In the genomic region with DNA sequence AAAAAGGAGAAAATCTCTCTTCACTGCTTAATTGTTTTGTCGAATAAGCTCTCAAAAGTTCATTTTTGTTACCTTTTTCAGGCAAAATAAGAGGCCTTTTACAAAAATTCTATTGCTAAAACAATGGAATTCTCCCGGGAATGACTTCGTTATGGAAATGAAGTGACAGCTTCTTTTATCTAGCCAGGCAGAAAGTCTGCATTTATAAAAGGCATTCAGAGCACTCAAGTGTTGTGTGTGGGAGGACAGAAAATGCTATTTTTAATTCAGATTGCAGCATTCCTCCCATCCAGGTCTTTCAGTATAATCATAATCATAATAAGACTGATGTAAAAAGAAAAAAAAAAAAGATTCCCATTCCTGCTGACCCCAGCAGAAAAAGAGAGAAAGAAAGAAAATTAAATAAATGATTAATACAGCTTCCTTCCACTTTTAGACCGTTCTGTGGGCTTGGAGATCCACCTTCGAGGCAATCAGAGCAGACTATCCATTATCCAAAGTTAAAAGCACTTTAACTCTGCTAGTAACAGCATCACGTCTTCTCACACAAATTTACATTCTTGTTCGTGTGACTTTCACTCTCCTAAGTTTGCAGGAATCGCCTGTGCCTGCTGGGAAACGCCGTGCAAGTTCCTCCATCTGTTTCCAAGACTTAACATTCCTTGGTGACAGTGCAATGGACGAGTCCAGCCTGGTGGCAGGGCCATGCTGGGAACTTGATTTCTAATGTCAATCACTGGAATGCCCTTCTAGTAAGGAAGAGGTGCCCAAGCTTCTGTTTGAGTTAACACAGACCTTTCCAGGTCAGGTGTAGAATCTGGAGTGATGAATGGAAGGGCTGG, we compare ENCODE assay signal across 15 cellular contexts.
DNase-seq lines count a peak whose midpoint lies in the region; FAIRE-seq and TF ChIP-seq lines count a peak whose summit lies in the region.
"Had no signal": no experiment of that assay in that cellular context is flagged by ENCODE, and none has a peak within 500 bp of the region (broad histone marks: within the 10 kb centered on the region; RNA-seq: fewer than 3 reads in every experiment).

No MANE protein-coding gene starts in this region.

- DNase-seq in AG10803 (ENCODE audit: low read depth) (peak; percentile 48), endodermal cell (peak; percentile 60), myocyte (ENCODE audit: low read depth) (peak; percentile 18), HEK293T (ENCODE audit: extremely low spot score) (no peak), kidney (no peak), T-helper 2 cell (no peak)
- DNase-seq in activated CD8-positive, alpha-beta memory T cell treated with anti-CD3 and anti-CD28 coated beads for 24 hours: no peak
- DNase-seq: body of pancreas, DMS79, NCI-H1436 treated with DMSO at 0.1 percent for 48 hours had no signal

- H3K9ac ChIP-seq in endodermal cell (ENCODE audit: extremely low read depth, low read length, poor library complexity, severe bottlenecking) (no peak overlapping the region), kidney (ENCODE audit: low read length in 2 of 2) (no peak overlapping the region)
- H3K9ac ChIP-seq: KMS-11 had no signal

- FAIRE-seq in kidney (lab: Jason Lieb, UNC): no peak

- no peaks in the 10 kb centered on the region for H3K27me3 ChIP-seq in endodermal cell (ENCODE audit: control insufficient read depth, insufficient read depth, low read length, poor library complexity, severe bottlenecking)
- H3K27me3 ChIP-seq: body of pancreas had no signal

- H3K27ac ChIP-seq in HEK293 (ENCODE audit: extremely low read depth, low read depth, low read length) (no peak overlapping the region), endodermal cell (ENCODE audit: low read depth, low read length) (peak overlapping the region; percentile 79), kidney (ENCODE audit: low read depth in 2 of 2, low read length in 2 of 2) (no peak overlapping the region)
- H3K27ac ChIP-seq: body of pancreas, KMS-11, RWPE1 had no signal

- H3K4me1 Mint-ChIP-seq in endodermal cell: peaks cover 15% of the 10 kb centered on the region

- CTCF ChIA-PET in HEK293 (lab: Yijun Ruan, JAX): interaction anchor here (0.7 to 8.0 kb wide), 2 partner anchors 15 to 597 kb away, joined by 4 to 52 read pairs; no protein-coding TSS in a partner anchor
- CTCF ChIA-PET in HEK293T (lab: Yijun Ruan, JAX): no interaction called here

- no peak overlapping the region for H3K27ac Mint-ChIP-seq in endodermal cell
- H3K27ac Mint-ChIP-seq: type B pancreatic cell had no signal

- H3K36me3 Mint-ChIP-seq in endodermal cell (ENCODE audit: low read depth): peaks cover 5% of the 10 kb centered on the region

- 21 to 44% methylated on average over 10 to 11 of the region's 11 CpGs for WGBS in endodermal cell (ENCODE audit: insufficient coverage in 1 of 2, insufficient read length in 1 of 2), 2 experiments

- H3K4me3 ChIP-seq in AG10803 (ENCODE audit: low read length): no peak overlapping the region
- H3K4me3 ChIP-seq in HEK293 (ENCODE audit: low read depth, low read length): no peak overlapping the region
- no peak overlapping the region for H3K4me3 ChIP-seq in endodermal cell (ENCODE audit: low read length)
- no peak overlapping the region for H3K4me3 ChIP-seq in kidney (ENCODE audit: low read length in 2 of 2)
- H3K4me3 ChIP-seq: body of pancreas, lung had no signal

- POLR2A ChIA-PET in HEK293 (lab: Yijun Ruan, JAX) (no interaction called here), HEK293T (lab: Yijun Ruan, JAX) (no interaction called here)

- H3K9me3 Mint-ChIP-seq in endodermal cell: peaks cover 7% of the 10 kb centered on the region
- H3K9me3 Mint-ChIP-seq: type B pancreatic cell had no signal

- H3K36me3 ChIP-seq in HEK293 (ENCODE audit: control insufficient read depth in 2 of 2, insufficient read depth in 1 of 2, low read length in 2 of 2) (no peaks in the 10 kb centered on the region), endodermal cell (ENCODE audit: control insufficient read depth, insufficient read depth, low read length) (no peaks in the 10 kb centered on the region), kidney (ENCODE audit: control insufficient read depth in 1 of 2, insufficient read depth in 2 of 2, low read length in 2 of 2) (no peaks in the 10 kb centered on the region)

- peaks cover 8% of the 10 kb centered on the region; the same call in 1 of the 2 replicates for H3K4me1 ChIP-seq in HEK293 (ENCODE audit: control insufficient read depth, insufficient read depth, low read length)
- H3K4me1 ChIP-seq in endodermal cell (ENCODE audit: control insufficient read depth, insufficient read depth, low read length): no peaks in the 10 kb centered on the region
- no peaks in the 10 kb centered on the region for H3K4me1 ChIP-seq in kidney (ENCODE audit: control insufficient read depth in 1 of 2, insufficient read depth in 1 of 2, low read depth in 1 of 2, low read length in 2 of 2)
- H3K4me1 ChIP-seq: body of pancreas had no signal

- no peaks in the 10 kb centered on the region for H3K27me3 Mint-ChIP-seq in endodermal cell (ENCODE audit: insufficient read depth)
- H3K27me3 Mint-ChIP-seq: type B pancreatic cell had no signal

- TF ChIP-seq CTCF in AG10803 (conservative IDR thresholded peaks at IDR 0.05; ENCODE audit: low read length): no peak
- TF ChIP-seq CTCF in HEK293 (tag by site-specific recombination; IDR thresholded peaks at IDR 0.05): no peak
- no peak for TF ChIP-seq CTCF in endodermal cell (conservative IDR thresholded peaks at IDR 0.05)
- TF ChIP-seq CTCF in kidney (IDR thresholded peaks at IDR 0.05; ENCODE audit: borderline replicate concordance, extremely low read depth, insufficient read depth): no peak

- H3K4me3 Mint-ChIP-seq in endodermal cell: no peak overlapping the region
- H3K4me3 Mint-ChIP-seq: type B pancreatic cell had no signal

- intact Hi-C loops in kidney (cut with DNase I): no loop called here

- H3K9me3 ChIP-seq in HEK293 (ENCODE audit: control insufficient read depth, insufficient read depth, low read depth, low read length) (no peaks in the 10 kb centered on the region), endodermal cell (ENCODE audit: control insufficient read depth, low read length) (no peaks in the 10 kb centered on the region), kidney (ENCODE audit: control insufficient read depth in 1 of 2, low read length in 2 of 2) (no peaks in the 10 kb centered on the region)
- H3K9me3 ChIP-seq: body of pancreas had no signal

TF ChIP-seq in HEK293, 187 proteins besides CTCF, POLR2A, EP300 and RAD21:
- TF ChIP-seq ZBTB20 (tag by site-specific recombination; IDR thresholded peaks at IDR 0.05) (peak; percentile 20; the same call in 1 of the 2 replicates), ZNF561 (tag by site-specific recombination; IDR thresholded peaks at IDR 0.05; ENCODE audit: borderline replicate concordance) (no peak), ZNF239 (tag by site-specific recombination; IDR thresholded peaks at IDR 0.05) (no peak), PBX3 (CRISPR knock-in tag; IDR thresholded peaks at IDR 0.05) (no peak)
TF ChIP-seq in HEK293: peak in this region for 1.

TF ChIP-seq in HEK293T, 16 proteins besides CTCF, POLR2A, EP300 and RAD21:
- no peak for TF ChIP-seq BHLHE40 (IDR thresholded peaks at IDR 0.05; ENCODE audit: borderline replicate concordance)
- no peak for TF ChIP-seq L3MBTL2 (conservative IDR thresholded peaks at IDR 0.05)
- TF ChIP-seq TARDBP (IDR thresholded peaks at IDR 0.05): no peak
- TF ChIP-seq FOXA1 (IDR thresholded peaks at IDR 0.05): no peak
- no peak for TF ChIP-seq CTBP1 (IDR thresholded peaks at IDR 0.05; ENCODE audit: borderline replicate concordance)
- TF ChIP-seq NFRKB (IDR thresholded peaks at IDR 0.05): no peak
- no peak for TF ChIP-seq HDGF (IDR thresholded peaks at IDR 0.05; ENCODE audit: borderline replicate concordance)
- no peak for TF ChIP-seq ARNT (IDR thresholded peaks at IDR 0.05)
- no peak for TF ChIP-seq ELF4 (IDR thresholded peaks at IDR 0.05)
- TF ChIP-seq, protein P1, sequence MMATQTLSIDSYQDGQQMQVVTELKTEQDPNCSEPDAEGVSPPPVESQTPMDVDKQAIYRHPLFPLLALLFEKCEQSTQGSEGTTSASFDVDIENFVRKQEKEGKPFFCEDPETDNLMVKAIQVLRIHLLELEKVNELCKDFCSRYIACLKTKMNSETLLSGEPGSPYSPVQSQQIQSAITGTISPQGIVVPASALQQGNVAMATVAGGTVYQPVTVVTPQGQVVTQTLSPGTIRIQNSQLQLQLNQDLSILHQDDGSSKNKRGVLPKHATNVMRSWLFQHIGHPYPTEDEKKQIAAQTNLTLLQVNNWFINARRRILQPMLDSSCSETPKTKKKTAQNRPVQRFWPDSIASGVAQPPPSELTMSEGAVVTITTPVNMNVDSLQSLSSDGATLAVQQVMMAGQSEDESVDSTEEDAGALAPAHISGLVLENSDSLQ (IDR thresholded peaks at IDR 0.05): no peak
- no peak for TF ChIP-seq FOXK2 (IDR thresholded peaks at IDR 0.05)
- TF ChIP-seq ZNF384 (IDR thresholded peaks at IDR 0.05): no peak
- no peak for TF ChIP-seq LEF1 (IDR thresholded peaks at IDR 0.05; ENCODE audit: borderline replicate concordance)
- no peak for TF ChIP-seq SP1 (IDR thresholded peaks at IDR 0.05)
- no peak for TF ChIP-seq FOXM1 (IDR thresholded peaks at IDR 0.05; ENCODE audit: borderline replicate concordance)
- TF ChIP-seq SUZ12 (IDR thresholded peaks at IDR 0.05): no peak

Comparison
In these comparisons a context has a peak if more than half of its experiments do, and no peak if none do; other contexts are left out.
1. DNase-seq: peak in AG10803 (single experiment), endodermal cell (single experiment) and myocyte (single experiment); none in HEK293T (single experiment), kidney (single experiment), T-helper 2 cell (0 of 5) and activated CD8-positive, alpha-beta memory T cell treated with anti-CD3 and anti-CD28 coated beads for 24 hours (single experiment).